1 cellular context compared by ENCODE assay signal in the genomic region with DNA sequence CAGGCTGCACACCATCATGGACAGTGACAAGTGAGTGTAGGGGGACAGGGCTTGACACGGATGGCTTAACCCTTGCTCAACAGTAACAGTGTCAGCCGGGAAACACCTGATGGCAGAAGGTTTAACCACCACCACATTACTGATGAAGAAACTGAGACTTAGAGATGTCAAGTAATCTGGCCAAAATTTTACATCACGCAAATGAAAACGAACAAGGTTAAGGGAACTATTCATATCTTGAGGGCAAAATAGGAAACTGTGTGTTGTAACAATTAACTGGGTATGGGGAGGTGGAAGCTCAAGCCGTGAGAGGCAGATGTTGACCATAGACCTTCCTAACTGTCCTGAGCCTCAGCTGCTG.
TF ChIP-seq lines count a peak whose summit lies in the region.

No MANE protein-coding gene starts in this region.

TF ChIP-seq in GM12878, 131 proteins besides CTCF, POLR2A, EP300 and RAD21:
- TF ChIP-seq MEF2B (IDR thresholded peaks at IDR 0.05; ENCODE audit: partially characterized antibody, poor library complexity, severe bottlenecking), result no peak
- peak; percentile 19; the same call in 1 of the 2 replicates for TF ChIP-seq RUNX3 (IDR thresholded peaks at IDR 0.05; ENCODE audit: low read length)
